ENCODE assay signal across 25 cellular contexts in the genomic region with DNA sequence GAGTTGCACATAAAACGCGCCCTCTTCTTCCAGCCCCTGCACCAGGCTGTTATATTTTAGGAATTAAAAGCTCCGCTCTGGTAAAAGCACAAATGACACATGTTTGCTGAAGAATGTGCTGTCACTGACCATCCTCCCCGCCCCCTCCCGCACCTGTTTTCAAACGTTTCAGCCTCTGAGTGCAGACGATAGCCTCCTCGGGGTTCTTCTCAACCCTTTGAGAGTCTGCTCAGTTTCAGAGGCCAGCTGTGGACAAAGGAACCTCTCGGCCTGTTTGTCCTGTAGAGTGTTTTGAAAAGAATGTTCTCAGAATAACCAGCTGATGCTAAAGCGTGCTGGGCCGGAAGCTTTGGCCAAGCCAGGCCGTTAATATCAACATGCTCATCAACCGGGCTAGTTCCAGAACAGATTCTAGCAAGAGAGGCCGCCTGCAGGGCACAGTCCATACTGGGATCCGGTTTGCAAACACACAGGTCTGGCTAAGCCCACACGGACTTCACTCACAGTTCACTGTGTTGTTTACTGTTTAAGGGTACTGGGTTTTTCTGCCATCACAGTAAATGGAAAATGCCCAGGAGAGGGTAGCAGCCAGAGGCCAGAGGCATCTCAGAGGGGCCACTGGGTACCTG. TPM values are rescaled to one million over a fixed set of nuclear protein-coding genes. Genes with fewer than 3 reads are reported as not detected.
A peak's percentile ranks its signal among the peaks of the same experiment; 100 is the strongest.
DNase-seq lines count a peak whose midpoint lies in the region; ATAC-seq, FAIRE-seq and TF ChIP-seq lines count a peak whose summit lies in the region.
"Had no signal": no experiment of that assay in that cellular context is flagged by ENCODE, and none has a peak within 500 bp of the region (broad histone marks: within the 10 kb centered on the region; RNA-seq: fewer than 3 reads in every experiment).

No MANE protein-coding gene starts in this region.

- peaks cover 33% of the 10 kb centered on the region for H3K27me3 Mint-ChIP-seq in nephron progenitor cell (ENCODE audit: low read depth, poor library complexity)

- H3K36me3 ChIP-seq in BE2C (no peaks in the 10 kb centered on the region), gastroesophageal sphincter (no peaks in the 10 kb centered on the region), neuron (ENCODE audit: insufficient read depth, low read length) (no peaks in the 10 kb centered on the region)
- H3K36me3 ChIP-seq: pancreas, spleen, tibial artery had no signal

- H3K27ac Mint-ChIP-seq in nephron progenitor cell, result no peak overlapping the region
- H3K27ac Mint-ChIP-seq: activated naive CD4-positive, alpha-beta T cell treated with anti-CD3 and anti-CD28 coated beads for 36 hours had no signal

- H2AFZ ChIP-seq in neuron (ENCODE audit: low read depth, low read length), result peak overlapping the region; percentile 49

- DNase-seq in BE2C (peak; percentile 44), RPMI8226 (peak; percentile 89), GM19240 (ENCODE audit: insufficient read length, low spot score) (no peak), NCI-H2196 (lab: John Stamatoyannopoulos, UW; ENCODE audit: unreplicated experiment) (no peak), nephron progenitor cell (no peak), urothelium cell line (ENCODE audit: low spot score) (no peak)
- DNase-seq: activated CD4-positive, alpha-beta T cell treated with anti-CD3 and anti-CD28 coated beads, Interleukin-2, amount 50 U/mL, for 1 hour; activated naive CD4-positive, alpha-beta T cell treated with anti-CD3 and anti-CD28 coated beads for 36 hours; aorta; C1 segment of cervical spinal cord; foreskin melanocyte; left cardiac atrium; mucosa of descending colon; NCI-H1436; pancreas; spleen; SW 1271; tibial artery had no signal

- no peak for TF ChIP-seq EP300 in gastroesophageal sphincter (IDR thresholded peaks at IDR 0.05)

- H3K27me3 ChIP-seq in BE2C, result no peaks in the 10 kb centered on the region
- peaks cover 8% of the 10 kb centered on the region for H3K27me3 ChIP-seq in gastroesophageal sphincter
- no peaks in the 10 kb centered on the region for H3K27me3 ChIP-seq in neuron (ENCODE audit: insufficient read depth, low read length)
- H3K27me3 ChIP-seq: pancreas had no signal

- ATAC-seq in gastroesophageal sphincter, result peak; percentile 84
- ATAC-seq: left cardiac atrium, mucosa of descending colon had no signal

- H3K4me1 Mint-ChIP-seq in nephron progenitor cell, result peaks cover 1% of the 10 kb centered on the region

- FAIRE-seq in urothelium cell line (lab: Jason Lieb, UNC), result no peak
- FAIRE-seq: A549, HTR-8/SVneo, pancreas, TTC549 had no signal

- TF ChIP-seq POLR2A in gastroesophageal sphincter (IDR thresholded peaks at IDR 0.05), result no peak

- no peak overlapping the region for H3K4me3 Mint-ChIP-seq in nephron progenitor cell
- H3K4me3 Mint-ChIP-seq: activated naive CD4-positive, alpha-beta T cell treated with anti-CD3 and anti-CD28 coated beads for 36 hours had no signal

- H3K27ac ChIP-seq in gastroesophageal sphincter, result peak overlapping the region; percentile 70 to 82 (median 80)
- H3K27ac ChIP-seq: coronary artery, pancreas, RWPE1, spleen, tibial artery had no signal

- 23 to 68% methylated on average over 5 to 9 of the region's 16 CpGs for WGBS in gastroesophageal sphincter (ENCODE audit: low coverage in 1 of 2), 2 donors

- TF ChIP-seq CTCF in BE2C (IDR thresholded peaks at IDR 0.05; ENCODE audit: low read depth, low read length) (no peak), gastroesophageal sphincter (IDR thresholded peaks at IDR 0.05) (peak in 2 of 4 experiments; percentile 20 to 30), nephron progenitor cell (IDR thresholded peaks at IDR 0.05) (no peak)

- no peaks in the 10 kb centered on the region for H3K36me3 Mint-ChIP-seq in nephron progenitor cell (ENCODE audit: low read depth)

- H3K9me3 ChIP-seq in BE2C (no peaks in the 10 kb centered on the region), gastroesophageal sphincter (no peaks in the 10 kb centered on the region), neuron (ENCODE audit: low read length) (no peaks in the 10 kb centered on the region)
- H3K9me3 ChIP-seq: A549, mucosa of descending colon, pancreas, spleen, tibial artery had no signal

- no peak overlapping the region for H3K4me3 ChIP-seq in BE2C (ENCODE audit: low read depth, low read length)
- no peak overlapping the region for H3K4me3 ChIP-seq in gastroesophageal sphincter
- no peak overlapping the region for H3K4me3 ChIP-seq in neuron (ENCODE audit: low read length)
- H3K4me3 ChIP-seq: A549, coronary artery, mucosa of descending colon, pancreas, spleen, tibial artery had no signal

- H3K4me1 ChIP-seq in BE2C (peaks cover 28% of the 10 kb centered on the region), gastroesophageal sphincter (peaks cover 0 to 30% (median 0%) of the 10 kb centered on the region in 3 donors), neuron (ENCODE audit: insufficient read depth, low read length) (peaks cover 11% of the 10 kb centered on the region)
- H3K4me1 ChIP-seq: pancreas, spleen, tibial artery had no signal

- no peaks in the 10 kb centered on the region for H3K9me3 Mint-ChIP-seq in nephron progenitor cell
- H3K9me3 Mint-ChIP-seq: activated naive CD4-positive, alpha-beta T cell treated with anti-CD3 and anti-CD28 coated beads for 36 hours had no signal

RNA-seq across cellular contexts. Expression of gene CACNG4, which starts 6.4 kb away (rescaled TPM):
- polyA plus RNA-seq in BE2C (2012; ENCODE audit: insufficient read depth, insufficient read length, low read depth), result 16.0 TPM
- total RNA-seq in gastroesophageal sphincter, result 10 to 100 TPM in 1 of 4 donors, 1 to 10 TPM in 1, under 1 TPM in 1, not detected in 1; 0.13 to 13.5 (median 2.1) TPM
- total RNA-seq: activated naive CD4-positive, alpha-beta T cell treated with anti-CD3 and anti-CD28 coated beads for 36 hours; aorta; spleen had no signal
- polyA plus RNA-seq: aorta, spleen had no signal

Comparison
In these comparisons a context has a peak if more than half of its experiments do, and no peak if none do; other contexts are left out.
1. DNase-seq: peak in BE2C (single experiment) and RPMI8226 (single experiment); none in GM19240 (single experiment), NCI-H2196 (single experiment), nephron progenitor cell (single experiment) and urothelium cell line (single experiment).